In genomic region chr3:42961633-42962032, GRCh38 we compare ENCODE assay signal across 9 cellular contexts. TPM values are rescaled to one million over a fixed set of nuclear protein-coding genes. Genes with fewer than 3 reads are reported as not detected.
DNase-seq lines count a peak whose midpoint lies in the region; ATAC-seq and TF ChIP-seq lines count a peak whose summit lies in the region.
"Had no signal": no experiment of that assay in that cellular context is flagged by ENCODE, and none has a peak within 500 bp of the region (broad histone marks: within the 10 kb centered on the region; RNA-seq: fewer than 3 reads in every experiment).

No MANE protein-coding gene starts in this region.

- no peaks in the 10 kb centered on the region for H3K36me3 Mint-ChIP-seq in CD8-positive, alpha-beta T cell

- peak in 2 of 7 experiments; percentile 24 to 26 for DNase-seq in CD8-positive, alpha-beta T cell
- DNase-seq in H7: peak; percentile 49
- peak; percentile 54 for DNase-seq in NCI-H748 (lab: John Stamatoyannopoulos, UW; ENCODE audit: unreplicated experiment)
- DNase-seq in T47D (ENCODE audit: low read depth in 1 of 2, low spot score in 1 of 2): peak; percentile 39 to 83
- peak; percentile 87 for DNase-seq in inferior parietal cortex (ENCODE audit: extremely low spot score)
- peak; percentile 30 for DNase-seq in stimulated activated CD8-positive, alpha-beta memory T cell treated with anti-CD3 and anti-CD28 coated beads, Interleukin-4, amount 100 ng/mL, for 48 hours
- no peak for DNase-seq in NK-92 treated with Interleukin-12 subunit alpha and Interleukin-12 subunit beta, amount 100 ng/mL, for 24 hours (lab: John Stamatoyannopoulos, UW)

- no peak for ATAC-seq in CD8-positive, alpha-beta T cell
- ATAC-seq in GM19351 (IDR thresholded peaks at IDR 0.05; ENCODE audit: unreplicated experiment): no peak

- H3K4me3 ChIP-seq in CD8-positive, alpha-beta T cell (ENCODE audit: low read depth, low read length): no peak overlapping the region
- no peak overlapping the region for H3K4me3 ChIP-seq in H7 (ENCODE audit: insufficient read depth, low read depth, low read length)
- H3K4me3 ChIP-seq: SJCRH30 had no signal

- intact Hi-C loops in CD8-positive, alpha-beta T cell (cut with DNase I, micrococcal nuclease): loop anchor here (1.0 to 10.0 kb wide), 13 partner anchors 63 to 1243 kb away; partner anchors contain the start of gene SNRK (in 1 of the 2)

- no peak overlapping the region for H3K27ac Mint-ChIP-seq in CD8-positive, alpha-beta T cell

- no peak overlapping the region for H3K4me3 Mint-ChIP-seq in CD8-positive, alpha-beta T cell

- in situ Hi-C loops in T47D (cut with HindIII; ENCODE audit: low pct_unique_long_range_greater_than_20kb, low sequenced_read_pairs): no loop called here

- H3K27ac ChIP-seq in CD8-positive, alpha-beta T cell (ENCODE audit: low read depth, low read length): no peak overlapping the region
- H3K27ac ChIP-seq: SJCRH30 had no signal

- H3K9me3 Mint-ChIP-seq in CD8-positive, alpha-beta T cell: no peaks in the 10 kb centered on the region

- peaks cover 20% of the 10 kb centered on the region for H3K4me1 ChIP-seq in CD8-positive, alpha-beta T cell (ENCODE audit: insufficient read depth, low read length)
- H3K4me1 ChIP-seq: SJCRH30 had no signal

- POLR2A ChIA-PET in CD8-positive, alpha-beta T cell (lab: Charles Lee): interaction anchor here (0.7 to 2.2 kb wide), 5 partner anchors 62 to 262 kb away, joined by 3 to 7 read pairs (median 4); no protein-coding TSS in a partner anchor

- H3K9me3 ChIP-seq in CD8-positive, alpha-beta T cell (ENCODE audit: low read length): no peaks in the 10 kb centered on the region
- H3K9me3 ChIP-seq: SJCRH30 had no signal

- H3K27me3 Mint-ChIP-seq in CD8-positive, alpha-beta T cell (ENCODE audit: low read depth): no peaks in the 10 kb centered on the region

- no peaks in the 10 kb centered on the region for H3K27me3 ChIP-seq in CD8-positive, alpha-beta T cell (ENCODE audit: insufficient read depth, low read length)
- H3K27me3 ChIP-seq in H7 (ENCODE audit: control insufficient read depth, insufficient read depth, low read length): no peaks in the 10 kb centered on the region
- H3K27me3 ChIP-seq: SJCRH30 had no signal

- CTCF ChIA-PET in CD8-positive, alpha-beta T cell (lab: Charles Lee): interaction anchor here (0.6 to 5.5 kb wide), 82 partner anchors 8 to 1370 kb away, joined by 3 to 84 read pairs (median 4); partner anchors contain the start of genes GASK1A, POMGNT2 and SNRK

- TF ChIP-seq CTCF in CD8-positive, alpha-beta T cell (IDR thresholded peaks at IDR 0.05): peak; percentile 53

- no peaks in the 10 kb centered on the region for H3K36me3 ChIP-seq in CD8-positive, alpha-beta T cell (ENCODE audit: insufficient read depth, low read length)
- no peaks in the 10 kb centered on the region for H3K36me3 ChIP-seq in H7 (replicated peaks; ENCODE audit: control insufficient read depth, insufficient read depth, low read length)
- H3K36me3 ChIP-seq: SJCRH30 had no signal

- H3K4me1 Mint-ChIP-seq in CD8-positive, alpha-beta T cell (ENCODE audit: low read depth): peaks cover 29% of the 10 kb centered on the region

RNA-seq across cellular contexts. Expression of gene GASK1A, which starts 17.5 kb away (rescaled TPM):
- total RNA-seq in CD8-positive, alpha-beta T cell: under 1 TPM in 1 of 2 experiments, not detected in 1; 0.19 TPM
- total RNA-seq in H7 (2014; rRNA removed; shearing (Covaris generic)): 3.4 and 4.5 TPM in 2 replicates
- total RNA-seq: SJCRH30 had no signal

RNA-seq across cellular contexts. Expression of gene ZNF662, which starts 55.7 kb away (rescaled TPM):
- total RNA-seq in CD8-positive, alpha-beta T cell: 1 to 10 TPM; 2.5 to 2.9 TPM
- not detected in 2 replicates for total RNA-seq in H7 (2014; rRNA removed; shearing (Covaris generic))
- total RNA-seq: SJCRH30 had no signal
